ENCODE assay signal across 2 cellular contexts in genomic region chr16:15858921-15859668, GRCh38.
TF ChIP-seq lines count a peak whose summit lies in the region.

No MANE protein-coding gene starts in this region.

TF ChIP-seq in IMR-90, 13 proteins besides CTCF, POLR2A, EP300 and RAD21:
- TF ChIP-seq USF2 (IDR thresholded peaks at IDR 0.05; ENCODE audit: low read depth, low read length) (no peak), MAZ (IDR thresholded peaks at IDR 0.05; ENCODE audit: borderline replicate concordance, low read depth, low read length) (no peak), MXI1 (IDR thresholded peaks at IDR 0.05; ENCODE audit: borderline replicate concordance, low read depth, low read length) (no peak)

TF ChIP-seq in H1, 55 proteins besides CTCF, POLR2A, EP300 and RAD21:
- TF ChIP-seq E2F6 (IDR thresholded peaks at IDR 0.05) (no peak), RBBP5 (IDR thresholded peaks at IDR 0.05; ENCODE audit: borderline replicate concordance, low read depth, low read length) (no peak), ATF2 (IDR thresholded peaks at IDR 0.05; ENCODE audit: low read length) (no peak), RXRA (IDR thresholded peaks at IDR 0.05; ENCODE audit: insufficient read depth, low read depth, low read length) (no peak), MAFK (IDR thresholded peaks at IDR 0.05; ENCODE audit: low read depth, low read length) (no peak), SRF (IDR thresholded peaks at IDR 0.05; ENCODE audit: low read depth, low read length) (no peak), CBX8 (IDR thresholded peaks at IDR 0.05; ENCODE audit: borderline replicate concordance, low read depth, low read length) (no peak), TAF1 (IDR thresholded peaks at IDR 0.05; ENCODE audit: low read depth, low read length) (no peak), KDM5A (IDR thresholded peaks at IDR 0.05; ENCODE audit: low read length) (no peak), JUND (IDR thresholded peaks at IDR 0.05; ENCODE audit: low read length) (no peak), PHF8 (conservative IDR thresholded peaks at IDR 0.05; ENCODE audit: low read depth, low read length) (no peak), CREB1 (IDR thresholded peaks at IDR 0.05) (no peak)
